8 cellular contexts compared by ENCODE assay signal in genomic region chr20:62063981-62064787, GRCh38. TPM values are rescaled to one million over a fixed set of nuclear protein-coding genes. Genes with fewer than 3 reads are reported as not detected.
DNase-seq lines count a peak whose midpoint lies in the region; ATAC-seq, FAIRE-seq and TF ChIP-seq lines count a peak whose summit lies in the region.

No MANE protein-coding gene starts in this region.

- H3K27ac ChIP-seq in pancreas: peak overlapping the region in 2 of 4 donors; percentile 13 to 27

- peaks cover 15 to 27% (median 24%) of the 10 kb centered on the region in 3 donors for H3K4me1 ChIP-seq in pancreas

- intact Hi-C loops in pancreas (cut with DNase I): loop anchor here in 1 of 3 donors (5.0 kb wide), 1 partner anchor 58 kb away; the partner anchor contains the start of gene LSM14B

- peak; percentile 22 for DNase-seq in EH (ENCODE audit: low read depth)
- peak; percentile 42 for DNase-seq in SW480 (ENCODE audit: low spot score)
- DNase-seq in fibroblast of villous mesenchyme (ENCODE audit: low read depth): no peak
- peak; percentile 55 to 91 (median 72) for DNase-seq in pancreas
- DNase-seq in KG1 (lab: John Stamatoyannopoulos, UW): no peak
- no peak for DNase-seq in NCI-H2196 (lab: John Stamatoyannopoulos, UW; ENCODE audit: unreplicated experiment)
- DNase-seq in effector CD8-positive, alpha-beta T cell (lab: John Stamatoyannopoulos, UW): no peak
- no peak for DNase-seq in DMS153 treated with DMSO at 0.1 percent for 48 hours (lab: John Stamatoyannopoulos, UW; ENCODE audit: unreplicated experiment)

- no peak for FAIRE-seq in pancreas (lab: Jason Lieb, UNC)

- H3K9me3 ChIP-seq in pancreas: no peaks in the 10 kb centered on the region

- H3K27me3 ChIP-seq in pancreas: no peaks in the 10 kb centered on the region

- H3K4me3 ChIP-seq in fibroblast of villous mesenchyme (ENCODE audit: low read depth, low read length): peak overlapping the region; percentile 54
- H3K4me3 ChIP-seq in pancreas: peak overlapping the region; percentile 40 to 65 (median 52)

- WGBS in pancreas, 2 donors: 8 to 12% methylated on average over 24 to 62 of the region's 62 CpGs

- H3K36me3 ChIP-seq in pancreas: no peaks in the 10 kb centered on the region

- TF ChIP-seq CTCF in fibroblast of villous mesenchyme (IDR thresholded peaks at IDR 0.05; ENCODE audit: insufficient read depth, low read depth, low read length) (no peak), pancreas (IDR thresholded peaks at IDR 0.05) (no peak)

- peak; percentile 44 to 62 (median 58) for ATAC-seq in pancreas

RNA-seq across cellular contexts. Expression of gene TAF4, which starts 1.5 kb away (rescaled TPM):
- total RNA-seq in fibroblast of villous mesenchyme: 3.0 and 3.5 TPM in 2 replicates
- 10 to 100 TPM in 1 of 6 donors, 1 to 10 TPM in 5; 7.1 to 15.2 (median 8.4) TPM for total RNA-seq in pancreas
- polyA plus RNA-seq in pancreas: 1 to 10 TPM; 5.7 to 9.2 TPM

RNA-seq across cellular contexts. Expression of gene LSM14B, which starts 58.1 kb away (rescaled TPM):
- 28.7 and 30.7 TPM in 2 replicates for total RNA-seq in fibroblast of villous mesenchyme
- total RNA-seq in pancreas: 10 to 100 TPM; 14.9 to 19.7 (median 16.7) TPM
- 10 to 100 TPM in 1 of 2 donors, 1 to 10 TPM in 1; 8.4 to 20.1 TPM for polyA plus RNA-seq in pancreas

Comparison
In these comparisons a context has a peak if more than half of its experiments do, and no peak if none do; other contexts are left out.
1. DNase-seq: peak in EH (single experiment), SW480 (single experiment) and pancreas (6 of 6); none in fibroblast of villous mesenchyme (single experiment), KG1 (single experiment), NCI-H2196 (single experiment), effector CD8-positive, alpha-beta T cell (single experiment) and DMS153 treated with DMSO at 0.1 percent for 48 hours (single experiment).